In genomic region chr18:80210312-80211083, GRCh38 we compare ENCODE assay signal across 11 cellular contexts. TPM values are rescaled to one million over a fixed set of nuclear protein-coding genes. Genes with fewer than 3 reads are reported as not detected.
A peak's percentile ranks its signal among the peaks of the same experiment; 100 is the strongest.
DNase-seq lines count a peak whose midpoint lies in the region; ATAC-seq and TF ChIP-seq lines count a peak whose summit lies in the region.
"Had no signal": no experiment of that assay in that cellular context is flagged by ENCODE, and none has a peak within 500 bp of the region (broad histone marks: within the 10 kb centered on the region; RNA-seq: fewer than 3 reads in every experiment).

No MANE protein-coding gene starts in this region.

- peaks cover 5 to 7% of the 10 kb centered on the region in 2 donors for H3K36me3 Mint-ChIP-seq in activated T-cell treated with anti-CD3 and anti-CD28 coated beads, Interleukin-2, amount 50 U/mL, for 72 hours (ENCODE audit: insufficient read depth in 2 of 2)

- no peak overlapping the region for H3K4me3 ChIP-seq in choroid plexus epithelial cell (ENCODE audit: low read depth, low read length)
- H3K4me3 ChIP-seq: ascending aorta had no signal

- no peak for TF ChIP-seq CTCF in choroid plexus epithelial cell (conservative IDR thresholded peaks at IDR 0.05; ENCODE audit: low read depth, low read length)

- no peak overlapping the region for H3K27ac Mint-ChIP-seq in activated T-cell treated with anti-CD3 and anti-CD28 coated beads, Interleukin-2, amount 50 U/mL, for 72 hours

- H3K4me3 Mint-ChIP-seq in activated T-cell treated with anti-CD3 and anti-CD28 coated beads, Interleukin-2, amount 50 U/mL, for 72 hours, result no peak overlapping the region

- DNase-seq in COLO829 (ENCODE audit: low spot score) (peak; percentile 74), choroid plexus epithelial cell (ENCODE audit: low read depth) (peak; percentile 24), NCI-H748 treated with DMSO at 0.1 percent for 48 hours (lab: John Stamatoyannopoulos, UW) (no peak), activated gamma-delta T cell (lab: John Stamatoyannopoulos, UW) (no peak), D341Med (ENCODE audit: low spot score) (no peak)
- no peak for DNase-seq in activated T-cell treated with anti-CD3 and anti-CD28 coated beads, Interleukin-2, amount 50 U/mL, for 72 hours
- DNase-seq: NCI-H146, WERI-Rb-1 had no signal

- no peaks in the 10 kb centered on the region for H3K4me1 Mint-ChIP-seq in activated T-cell treated with anti-CD3 and anti-CD28 coated beads, Interleukin-2, amount 50 U/mL, for 72 hours (ENCODE audit: low read depth)

- H3K9me3 Mint-ChIP-seq in activated T-cell treated with anti-CD3 and anti-CD28 coated beads, Interleukin-2, amount 50 U/mL, for 72 hours, result peaks cover 0 to 2% of the 10 kb centered on the region in 2 donors

- peaks cover 67% of the 10 kb centered on the region for H3K27me3 Mint-ChIP-seq in activated T-cell treated with anti-CD3 and anti-CD28 coated beads, Interleukin-2, amount 50 U/mL, for 72 hours (ENCODE audit: low read depth)

- ATAC-seq in GM21423 (IDR thresholded peaks at IDR 0.05; ENCODE audit: unreplicated experiment) (peak; percentile 65), HG03159 (IDR thresholded peaks at IDR 0.05; ENCODE audit: unreplicated experiment) (peak; percentile 72)
- ATAC-seq in activated T-cell treated with anti-CD3 and anti-CD28 coated beads, Interleukin-2, amount 50 U/mL, for 72 hours (replicated peaks in 1 of 2), result no peak

RNA-seq across cellular contexts. Expression of gene PARD6G, which starts 36.8 kb away (rescaled TPM):
- total RNA-seq in activated T-cell treated with anti-CD3 and anti-CD28 coated beads, Interleukin-2, amount 50 U/mL, for 72 hours, result not detected

Comparison
In these comparisons a context has a peak if more than half of its experiments do, and no peak if none do; other contexts are left out.
1. DNase-seq: peak in COLO829 (single experiment) and choroid plexus epithelial cell (single experiment); none in NCI-H748 treated with DMSO at 0.1 percent for 48 hours (single experiment), activated T-cell treated with anti-CD3 and anti-CD28 coated beads, Interleukin-2, amount 50 U/mL, for 72 hours (0 of 2), activated gamma-delta T cell (single experiment) and D341Med (single experiment).
2. ATAC-seq: peak in GM21423 (single experiment) and HG03159 (single experiment); none in activated T-cell treated with anti-CD3 and anti-CD28 coated beads, Interleukin-2, amount 50 U/mL, for 72 hours (0 of 2).